ENCODE assay signal across 9 cellular contexts in genomic region chr15:89377842-89378698, GRCh38. TPM values are rescaled to one million over a fixed set of nuclear protein-coding genes. Genes with fewer than 3 reads are reported as not detected.
DNase-seq lines count a peak whose midpoint lies in the region; ATAC-seq, FAIRE-seq and TF ChIP-seq lines count a peak whose summit lies in the region.
"Had no signal": no experiment of that assay in that cellular context is flagged by ENCODE, and none has a peak within 500 bp of the region (broad histone marks: within the 10 kb centered on the region; RNA-seq: fewer than 3 reads in every experiment).

No MANE protein-coding gene starts in this region.

- no peak for TF ChIP-seq RAD21 in H1 (IDR thresholded peaks at IDR 0.05 in 1 of 2, conservative IDR thresholded peaks at IDR 0.05 in 1 of 2; ENCODE audit: low read depth in 2 of 2, low read length in 2 of 2)

- no peak for FAIRE-seq in H1 (lab: Jason Lieb, UNC)

- no peak overlapping the region for H2BK20ac ChIP-seq in H1 (ENCODE audit: low read length)

- CTCF ChIA-PET in activated naive CD4-positive, alpha-beta T cell treated with anti-CD3 and anti-CD28 coated beads for 36 hours (lab: Charles Lee) = interaction anchor here (0.9 to 6.0 kb wide), 4 partner anchors 14 to 30 kb away, joined by 3 to 47 read pairs (median 4); no protein-coding TSS in a partner anchor
- CTCF ChIA-PET in H1 (lab: Charles Lee; ENCODE audit: partially characterized antibody) = interaction anchor here (0.8 to 6.6 kb wide), 4 partner anchors 40 to 65 kb away, joined by 3 to 62 read pairs (median 8); partner anchors contain the start of gene POLG

- no peak overlapping the region for H3K14ac ChIP-seq in H1 (ENCODE audit: insufficient read length)

- peak overlapping the region in 1 of 4 experiments; percentile 0; a peak in 1 of 7 replicates for H3K9ac ChIP-seq in H1 (replicated peaks in 1 of 4; ENCODE audit: extremely low read depth in 1 of 4, low read depth in 3 of 4, low read length in 3 of 4)

- peak overlapping the region; percentile 77 for H2BK12ac ChIP-seq in H1 (ENCODE audit: low read depth, low read length)

- H3K27ac ChIP-seq in H1 (ENCODE audit: low read depth, low read length) (no peak overlapping the region), upper lobe of left lung (no peak overlapping the region)

- POLR2A ChIA-PET in H1 (lab: Charles Lee; ENCODE audit: partially characterized antibody) = interaction anchor here (0.6 to 4.0 kb wide), 11 partner anchors 9 to 23 kb away, joined by 3 to 28 read pairs (median 4); no protein-coding TSS in a partner anchor

- TF ChIP-seq CTCF in H1 (IDR thresholded peaks at IDR 0.05; ENCODE audit: control extremely low read depth in 1 of 3, insufficient read depth in 1 of 3, low read depth in 1 of 3, low read length in 3 of 3) (no peak), mucosa of descending colon (IDR thresholded peaks at IDR 0.05) (no peak), upper lobe of left lung (IDR thresholded peaks at IDR 0.05) (no peak)

- no peak overlapping the region for H2AK5ac ChIP-seq in H1 (ENCODE audit: low read depth, low read length)

- no peaks in the 10 kb centered on the region for H3K9me3 Mint-ChIP-seq in activated naive CD4-positive, alpha-beta T cell treated with anti-CD3 and anti-CD28 coated beads for 36 hours

- WGBS in H1 (ENCODE audit: extremely low coverage in 1 of 2, insufficient coverage in 1 of 2, insufficient read length in 1 of 2, insufficient replicate concordance in 2 of 2, low coverage in 1 of 2, low lambda C conversion rate in 2 of 2, missing lambda C conversion rate in 1 of 2), 2 experiments = 4% methylated on average over 56 of the region's 57 CpGs; no CpG with 5 or more reads in 1 of the 2 experiments
- WGBS in upper lobe of left lung, 2 donors = 9 to 11% methylated on average over 19 to 55 of the region's 57 CpGs

- peaks cover 5% of the 10 kb centered on the region for H3K4me1 Mint-ChIP-seq in activated naive CD4-positive, alpha-beta T cell treated with anti-CD3 and anti-CD28 coated beads for 36 hours (ENCODE audit: low read depth)

- H2BK120ac ChIP-seq in H1 (replicated peaks; ENCODE audit: low read depth, low read length) = no peak overlapping the region

- H3K9me3 ChIP-seq in H1 (ENCODE audit: insufficient read depth in 2 of 2, low read depth in 1 of 2, low read length in 1 of 2) (no peaks in the 10 kb centered on the region), mucosa of descending colon (no peaks in the 10 kb centered on the region), upper lobe of left lung (no peaks in the 10 kb centered on the region)

- no peak overlapping the region for H3K23ac ChIP-seq in H1 (ENCODE audit: insufficient read length)

- peaks cover 4 to 10% of the 10 kb centered on the region in 2 experiments for H4K20me1 ChIP-seq in H1 (replicated peaks in 1 of 2; ENCODE audit: control insufficient read depth in 1 of 2, insufficient read depth in 2 of 2, low read length in 2 of 2)

- peak overlapping the region; percentile 51 for H3K27ac Mint-ChIP-seq in activated naive CD4-positive, alpha-beta T cell treated with anti-CD3 and anti-CD28 coated beads for 36 hours

- H3K79me1 ChIP-seq in H1 (ENCODE audit: low read depth, low read length) = no peaks in the 10 kb centered on the region

- peaks cover 9% of the 10 kb centered on the region; the same call in 1 of the 2 replicates for H3K23me2 ChIP-seq in H1 (ENCODE audit: low read depth, low read length)

- H3K4me3 ChIP-seq in H1 (ENCODE audit: extremely low read depth in 1 of 4, insufficient read depth in 2 of 4, low read depth in 3 of 4, low read length in 4 of 4) (peak overlapping the region; percentile 32 to 55 (median 41); a peak in 7 of 8 replicates), mucosa of descending colon (no peak overlapping the region), upper lobe of left lung (peak overlapping the region in 3 of 4 donors; percentile 24 to 43 (median 33))

- H3K36me3 Mint-ChIP-seq in activated naive CD4-positive, alpha-beta T cell treated with anti-CD3 and anti-CD28 coated beads for 36 hours (ENCODE audit: low read depth) = no peaks in the 10 kb centered on the region

- peaks cover 55% of the 10 kb centered on the region for H3K27me3 Mint-ChIP-seq in activated naive CD4-positive, alpha-beta T cell treated with anti-CD3 and anti-CD28 coated beads for 36 hours (ENCODE audit: low read depth)

- TF ChIP-seq POLR2A in H1 (IDR thresholded peaks at IDR 0.05; ENCODE audit: control extremely low read depth in 1 of 2, low read depth in 2 of 2, low read length in 2 of 2) = no peak
- TF ChIP-seq POLR2A in upper lobe of left lung (IDR thresholded peaks at IDR 0.05) = no peak

- H4K5ac ChIP-seq in H1 (ENCODE audit: insufficient read length, low read depth, low read length) = no peak overlapping the region

- TF ChIP-seq EP300 in H1 (IDR thresholded peaks at IDR 0.05; ENCODE audit: borderline replicate concordance in 1 of 2, low read depth in 2 of 2, low read length in 2 of 2) = no peak
- TF ChIP-seq EP300 in upper lobe of left lung (IDR thresholded peaks at IDR 0.05) = no peak

- ATAC-seq in mucosa of descending colon (peak; percentile 44), upper lobe of left lung (ENCODE audit: low FRiP score in 2 of 2) (peak; percentile 4 to 51)

- DNase-seq in activated naive CD4-positive, alpha-beta T cell treated with anti-CD3 and anti-CD28 coated beads for 36 hours = no peak
- no peak for DNase-seq in activated naive CD4-positive, alpha-beta T cell treated with anti-CD3 and anti-CD28 coated beads, Interleukin-2, amount 50 U/mL, for 16 hours
- DNase-seq in H1 (ENCODE audit: low read depth in 1 of 2, low spot score in 2 of 2) (no peak), mucosa of descending colon (no peak), upper lobe of left lung (peak in 1 of 2 donors; percentile 72), GF-D8 (lab: John Stamatoyannopoulos, UW) (no peak), COR-L47 (lab: John Stamatoyannopoulos, UW) (no peak)
- DNase-seq in stimulated activated CD4-positive, alpha-beta T cell treated with anti-CD3 and anti-CD28 coated beads, Interleukin-2, amount 100 ng/mL, for 24 hours = no peak
- DNase-seq: NCI-H2227 treated with DMSO at 0.1 percent for 48 hours had no signal

- H3K56ac ChIP-seq in H1 (replicated peaks; ENCODE audit: insufficient read length, low read depth, low read length) = no peak overlapping the region

- peak overlapping the region; percentile 71 to 77 for H3K4me2 ChIP-seq in H1 (ENCODE audit: insufficient read depth in 1 of 2, low read depth in 2 of 2, low read length in 2 of 2)

- H3K79me2 ChIP-seq in H1 (ENCODE audit: control insufficient read depth in 1 of 2, insufficient read depth in 2 of 2, low read length in 2 of 2) = no peaks in the 10 kb centered on the region

- H3K4me1 ChIP-seq in H1 (replicated peaks in 1 of 4; ENCODE audit: control insufficient read depth in 3 of 4, insufficient read depth in 4 of 4, low read length in 3 of 4) (peaks cover 16 to 32% (median 26%) of the 10 kb centered on the region in 4 experiments), mucosa of descending colon (ENCODE audit: low read depth) (peaks cover 12% of the 10 kb centered on the region), upper lobe of left lung (peaks cover 15 to 22% (median 16%) of the 10 kb centered on the region in 4 donors)

- H3K4me3 Mint-ChIP-seq in activated naive CD4-positive, alpha-beta T cell treated with anti-CD3 and anti-CD28 coated beads for 36 hours = peak overlapping the region; percentile 69

- H4K91ac ChIP-seq in H1 (replicated peaks; ENCODE audit: insufficient read length, low read length) = no peak overlapping the region

- 0 out of 2 replicates have a peak overlapping the region, but pooled peaks have one; percentile 73 for H2BK15ac ChIP-seq in H1 (ENCODE audit: low read length)

- H3K27me3 ChIP-seq in H1 (replicated peaks in 1 of 4; ENCODE audit: control insufficient read depth in 3 of 4, extremely low read depth in 1 of 4, insufficient read depth in 3 of 4, low read length in 3 of 4) = peaks cover 92 to 100% (median 98%) of the 10 kb centered on the region in 4 experiments
- H3K27me3 ChIP-seq in upper lobe of left lung = peaks cover 0 to 53% (median 23%) of the 10 kb centered on the region in 4 donors

- H4K8ac ChIP-seq in H1 (ENCODE audit: extremely low read depth, insufficient read depth, low read length) = peak overlapping the region; percentile 69; the same call in 1 of the 2 replicates

- intact Hi-C loops in activated naive CD4-positive, alpha-beta T cell treated with anti-CD3 and anti-CD28 coated beads for 36 hours (cut with micrococcal nuclease) = loop anchor here (2.0 kb wide), 2 partner anchors 17 to 21 kb away; no protein-coding TSS in a partner anchor
- intact Hi-C loops in mucosa of descending colon (cut with DNase I, micrococcal nuclease) = no loop called here

- peak overlapping the region; percentile 86 for H3K18ac ChIP-seq in H1 (ENCODE audit: extremely low read depth, low read length)

- no peak overlapping the region for H3K4ac ChIP-seq in H1 (replicated peaks; ENCODE audit: insufficient read length, low read depth, low read length)

- H3K36me3 ChIP-seq in H1 (ENCODE audit: control insufficient read depth in 2 of 4, insufficient read depth in 4 of 4, low read length in 3 of 4) (peaks cover 0 to 8% (median 0%) of the 10 kb centered on the region in 4 experiments; a peak in 1 of 8 replicates), mucosa of descending colon (ENCODE audit: low read depth) (no peaks in the 10 kb centered on the region), upper lobe of left lung (no peaks in the 10 kb centered on the region)

- H2AFZ ChIP-seq in H1 (ENCODE audit: low read length) = no peak overlapping the region; the same call in 1 of the 2 replicates

- H2BK5ac ChIP-seq in H1 (ENCODE audit: low read depth, low read length) = no peak overlapping the region

TF ChIP-seq in H1, 55 proteins besides CTCF, POLR2A, EP300 and RAD21 (continues in another document):
- TF ChIP-seq SUZ12 (IDR thresholded peaks at IDR 0.05; ENCODE audit: low read length) (peak; percentile 97), EZH2 (IDR thresholded peaks at IDR 0.05; ENCODE audit: low read depth, low read length, severe bottlenecking) (peak; percentile 98), KDM4A (IDR thresholded peaks at IDR 0.05; ENCODE audit: low read depth, low read length, severe bottlenecking) (peak; percentile 3)

RNA-seq across cellular contexts. Expression of gene POLG, which starts 43.4 kb away (rescaled TPM):
- total RNA-seq in activated naive CD4-positive, alpha-beta T cell treated with anti-CD3 and anti-CD28 coated beads for 36 hours = 10 to 100 TPM; 93.0 to 96.5 TPM
- 52.3 and 53.4 TPM in 2 replicates for total RNA-seq in H1 (2021; fragmentation: NEBNext Ultra II Directional; extraction: Animal tissue kit (Norgen Biotek cat#: 25700))
- 14.8 and 27.1 TPM in 2 replicates for polyA plus RNA-seq in H1 (2011; rRNA removed)
- 38.0 TPM for polyA plus RNA-seq in H1 (2011; cell fraction: cytosol; rRNA removed)
- polyA plus RNA-seq in H1 (2011; cell fraction: nucleus; rRNA removed) = 124 TPM
- polyA plus RNA-seq in H1 (2012, experiment 1 of 2) = 40.8 to 48.7 TPM (median 46.6 TPM) in 4 replicates
- polyA plus RNA-seq in H1 (2012, experiment 2 of 2) = 34.4 TPM
- polyA plus RNA-seq in H1 (2013, experiment 1 of 2) = 24.0 TPM
- polyA plus RNA-seq in H1 (2013, experiment 2 of 2) = 21.0 TPM
- polyA minus RNA-seq in H1 (2011; rRNA and poly(A)+ RNA removed) = 23.1 and 50.9 TPM in 2 replicates
- 41.5 TPM for polyA minus RNA-seq in H1 (2011; cell fraction: cytosol; rRNA and poly(A)+ RNA removed)
- 106 TPM for polyA minus RNA-seq in H1 (2011; cell fraction: nucleus; rRNA and poly(A)+ RNA removed)
- total RNA-seq in mucosa of descending colon (10 to 100 TPM; 59.4 to 73.7 (median 66.0) TPM), upper lobe of left lung (100 to 1,000 TPM in 2 of 6 donors, 10 to 100 TPM in 4; 58.3 to 185 (median 75.0) TPM)
